In the genomic region with DNA sequence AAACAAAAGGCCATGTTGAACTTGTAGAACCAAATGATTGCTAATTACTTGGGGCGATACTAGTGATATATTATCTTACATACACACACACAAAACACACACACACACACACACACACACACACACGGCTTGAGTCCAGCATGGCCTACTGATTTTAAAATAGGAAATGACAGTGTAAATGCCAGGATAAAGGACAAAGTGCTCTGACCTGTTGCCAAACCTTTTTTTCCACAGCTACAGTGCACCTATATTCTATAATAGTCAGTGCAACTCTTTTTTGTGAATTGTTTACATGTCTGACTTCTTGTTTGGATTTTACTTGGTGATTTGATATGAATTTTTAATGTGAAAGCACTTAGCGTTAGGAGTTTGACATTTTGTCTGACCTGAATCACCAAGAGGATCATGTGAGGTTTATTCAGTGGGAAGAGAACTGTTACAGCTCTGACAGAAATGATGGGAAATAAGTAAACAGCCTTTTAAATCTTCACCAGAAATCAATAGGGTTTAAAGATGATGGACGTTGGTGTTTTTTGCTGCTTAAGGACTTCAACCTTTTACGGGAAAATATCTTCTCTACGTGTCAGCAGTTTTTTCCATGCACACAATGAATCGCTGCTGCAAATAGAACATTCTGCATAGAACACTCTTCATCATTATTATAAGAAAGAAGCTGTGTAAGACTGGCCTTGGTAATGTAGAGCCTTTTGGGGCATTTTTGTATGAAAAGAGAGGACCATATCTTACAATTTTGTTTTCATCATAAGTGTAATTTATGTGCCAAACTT, we compare ENCODE assay signal across 22 cellular contexts.
A peak's percentile ranks its signal among the peaks of the same experiment; 100 is the strongest.
DNase-seq lines count a peak whose midpoint lies in the region; ATAC-seq, FAIRE-seq and TF ChIP-seq lines count a peak whose summit lies in the region.
"Had no signal": no experiment of that assay in that cellular context is flagged by ENCODE, and none has a peak within 500 bp of the region (broad histone marks: within the 10 kb centered on the region; RNA-seq: fewer than 3 reads in every experiment).

No MANE protein-coding gene starts in this region.

- no peak overlapping the region for H3K4me3 Mint-ChIP-seq in nephron progenitor cell
- no peak overlapping the region for H3K4me3 Mint-ChIP-seq in activated CD4-positive, alpha-beta T cell treated with anti-CD3 and anti-CD28 coated beads for 36 hours
- H3K4me3 Mint-ChIP-seq: CD8-positive, alpha-beta T cell had no signal

- DNase-seq in A549 (ENCODE audit: low read depth in 1 of 2, low spot score in 1 of 2) = no peak
- DNase-seq in NCI-H69 (lab: John Stamatoyannopoulos, UW) = peak; percentile 22
- DNase-seq in fibroblast of villous mesenchyme (ENCODE audit: low read depth) = peak; percentile 15
- no peak for DNase-seq in nephron progenitor cell
- no peak for DNase-seq in activated CD4-positive, alpha-beta T cell treated with anti-CD3 and anti-CD28 coated beads for 36 hours
- DNase-seq in upper lobe of right lung = no peak
- no peak for DNase-seq in GF-D8 (lab: John Stamatoyannopoulos, UW)
- DNase-seq: 8988T; AML-193; C1 segment of cervical spinal cord; CD8-positive, alpha-beta T cell; DND-41; GOT3; HCEC 1CT; Kasumi-1; NCI-H1930; NCI-H524 treated with DMSO at 0.1 percent for 48 hours; PC-3; RPMI8226; SHP77; SW 1271 had no signal

- TF ChIP-seq POLR2A in A549 (IDR thresholded peaks at IDR 0.05; ENCODE audit: low read length) = no peak

- peaks cover 33% of the 10 kb centered on the region for H3K9me3 Mint-ChIP-seq in nephron progenitor cell
- H3K9me3 Mint-ChIP-seq in activated CD4-positive, alpha-beta T cell treated with anti-CD3 and anti-CD28 coated beads for 36 hours (ENCODE audit: low read depth) = no peaks in the 10 kb centered on the region

- H3K4me1 ChIP-seq in A549 = no peaks in the 10 kb centered on the region
- H3K4me1 ChIP-seq in upper lobe of right lung = no peaks in the 10 kb centered on the region

- no peak overlapping the region for H3K4me2 ChIP-seq in A549

- intact Hi-C loops in activated CD4-positive, alpha-beta T cell treated with anti-CD3 and anti-CD28 coated beads for 36 hours (cut with DNase I, micrococcal nuclease) = no loop called here
- intact Hi-C loops in upper lobe of right lung (cut with DNase I) = no loop called here

- TF ChIP-seq CTCF in A549 (IDR thresholded peaks at IDR 0.05) (no peak), fibroblast of villous mesenchyme (IDR thresholded peaks at IDR 0.05; ENCODE audit: insufficient read depth, low read depth, low read length) (no peak), nephron progenitor cell (IDR thresholded peaks at IDR 0.05) (no peak), upper lobe of right lung (IDR thresholded peaks at IDR 0.05) (no peak)

- no peaks in the 10 kb centered on the region for H3K36me3 ChIP-seq in upper lobe of right lung

- CTCF ChIA-PET in A549 (lab: Yijun Ruan, JAX) = no interaction called here
- CTCF ChIA-PET in activated CD4-positive, alpha-beta T cell treated with anti-CD3 and anti-CD28 coated beads for 36 hours (lab: Charles Lee) = interaction anchor here (0.7 kb wide), 1 partner anchor 196 kb away, joined by 3 read pairs; no protein-coding TSS in a partner anchor

- FAIRE-seq in A549 (lab: Jason Lieb, UNC) = no peak
- FAIRE-seq: GM12891 had no signal

- no peaks in the 10 kb centered on the region for H3K27me3 Mint-ChIP-seq in nephron progenitor cell (ENCODE audit: low read depth, poor library complexity)
- no peaks in the 10 kb centered on the region for H3K27me3 Mint-ChIP-seq in activated CD4-positive, alpha-beta T cell treated with anti-CD3 and anti-CD28 coated beads for 36 hours

- no peaks in the 10 kb centered on the region for H3K27me3 ChIP-seq in upper lobe of right lung

- H3K4me3 ChIP-seq in A549 (no peak overlapping the region), fibroblast of villous mesenchyme (ENCODE audit: low read depth, low read length) (no peak overlapping the region), upper lobe of right lung (no peak overlapping the region)

- POLR2A ChIA-PET in A549 (lab: Yijun Ruan, JAX) = no interaction called here
- POLR2A ChIA-PET in activated CD4-positive, alpha-beta T cell treated with anti-CD3 and anti-CD28 coated beads for 36 hours (lab: Charles Lee) = no interaction called here

- peaks cover 5% of the 10 kb centered on the region for H3K4me1 Mint-ChIP-seq in nephron progenitor cell
- H3K4me1 Mint-ChIP-seq in activated CD4-positive, alpha-beta T cell treated with anti-CD3 and anti-CD28 coated beads for 36 hours = no peaks in the 10 kb centered on the region

- H3K27ac ChIP-seq in A549 (no peak overlapping the region), upper lobe of right lung (no peak overlapping the region)

- TF ChIP-seq RAD21 in A549 (conservative IDR thresholded peaks at IDR 0.05 in 1 of 2, IDR thresholded peaks at IDR 0.05 in 1 of 2) = no peak

- no peak for TF ChIP-seq EP300 in A549 (IDR thresholded peaks at IDR 0.05)

- ATAC-seq in A549 = no peak
- ATAC-seq in activated CD4-positive, alpha-beta T cell treated with anti-CD3 and anti-CD28 coated beads for 36 hours = no peak
- no peak for ATAC-seq in upper lobe of right lung
- ATAC-seq: CD8-positive, alpha-beta T cell; PC-3 had no signal

- H3K36me3 Mint-ChIP-seq in nephron progenitor cell (ENCODE audit: low read depth) = peaks cover 35% of the 10 kb centered on the region
- no peaks in the 10 kb centered on the region for H3K36me3 Mint-ChIP-seq in activated CD4-positive, alpha-beta T cell treated with anti-CD3 and anti-CD28 coated beads for 36 hours (ENCODE audit: low read depth)
- H3K36me3 Mint-ChIP-seq: CD8-positive, alpha-beta T cell had no signal

- WGBS in A549 (ENCODE audit: missing lambda C conversion rate) = 72% methylated on average over 7 of the region's 7 CpGs

- peak overlapping the region; percentile 53 for H3K27ac Mint-ChIP-seq in nephron progenitor cell
- H3K27ac Mint-ChIP-seq in activated CD4-positive, alpha-beta T cell treated with anti-CD3 and anti-CD28 coated beads for 36 hours = no peak overlapping the region
- H3K27ac Mint-ChIP-seq: CD8-positive, alpha-beta T cell had no signal

- H3K9me3 ChIP-seq in A549 (no peaks in the 10 kb centered on the region; the same call in 2 of the 3 replicates), upper lobe of right lung (no peaks in the 10 kb centered on the region)

TF ChIP-seq in A549, 52 proteins besides CTCF, POLR2A, EP300 and RAD21:
- no peak for TF ChIP-seq JUNB (IDR thresholded peaks at IDR 0.05)
- TF ChIP-seq TP53 (CRISPR knock-in tag; IDR thresholded peaks at IDR 0.05) = no peak
- peak; percentile 44 for TF ChIP-seq MAFK (IDR thresholded peaks at IDR 0.05; ENCODE audit: partially characterized antibody)
- no peak for TF ChIP-seq ESRRA (IDR thresholded peaks at IDR 0.05; ENCODE audit: borderline replicate concordance, low read length)
- no peak for TF ChIP-seq FOSB (CRISPR knock-in tag; IDR thresholded peaks at IDR 0.05)
- no peak for TF ChIP-seq RCOR1 (IDR thresholded peaks at IDR 0.05; ENCODE audit: low read depth, low read length)
- no peak for TF ChIP-seq HOXB13 (CRISPR knock-in tag; IDR thresholded peaks at IDR 0.05; ENCODE audit: low read depth)

Comparison
In these comparisons a context has a peak if more than half of its experiments do, and no peak if none do; other contexts are left out.
1. DNase-seq: peak in NCI-H69 (single experiment) and fibroblast of villous mesenchyme (single experiment); none in A549 (0 of 2), nephron progenitor cell (single experiment), activated CD4-positive, alpha-beta T cell treated with anti-CD3 and anti-CD28 coated beads for 36 hours (single experiment), upper lobe of right lung (single experiment) and GF-D8 (single experiment).